In genomic region chr18:63074987-63075404, GRCh38 we compare ENCODE assay signal across 8 cellular contexts.
A peak's percentile ranks its signal among the peaks of the same experiment; 100 is the strongest.
DNase-seq lines count a peak whose midpoint lies in the region; ATAC-seq and TF ChIP-seq lines count a peak whose summit lies in the region.

No MANE protein-coding gene starts in this region.

- peaks cover 5% of the 10 kb centered on the region for H3K36me3 Mint-ChIP-seq in T-helper 17 cell (ENCODE audit: low read depth)

- H3K27me3 ChIP-seq in rectal smooth muscle tissue (ENCODE audit: control insufficient read depth, insufficient read depth, low read length) (no peaks in the 10 kb centered on the region), vagina (no peaks in the 10 kb centered on the region)

- H3K27me3 Mint-ChIP-seq in T-helper 17 cell: peaks cover 16% of the 10 kb centered on the region

- H3K4me3 ChIP-seq in AG04449 (ENCODE audit: low read depth, low read length) (peak overlapping the region; percentile 54), astrocyte of the cerebellum (ENCODE audit: low read depth, low read length) (peak overlapping the region; percentile 34), rectal smooth muscle tissue (ENCODE audit: low read length) (peak overlapping the region; percentile 80), vagina (peak overlapping the region; percentile 37 to 47)

- intact Hi-C loops in vagina (cut with DNase I): no loop called here

- in situ Hi-C loops in astrocyte of the cerebellum (cut with HindIII; ENCODE audit: low sequenced_read_pairs): no loop called here

- peak overlapping the region; percentile 89 for H3K4me3 Mint-ChIP-seq in T-helper 17 cell

- TF ChIP-seq POLR2A in GM19193 (IDR thresholded peaks at IDR 0.05; ENCODE audit: extremely low read depth, insufficient read depth, insufficient read length) (peak; percentile 40), vagina (IDR thresholded peaks at IDR 0.05) (no peak)

- H3K4me1 ChIP-seq in rectal smooth muscle tissue (ENCODE audit: control insufficient read depth, insufficient read depth, low read length): no peaks in the 10 kb centered on the region
- H3K4me1 ChIP-seq in vagina: peaks cover 5% of the 10 kb centered on the region

- POLR2A ChIA-PET in AG04449 (lab: Yijun Ruan, JAX): no interaction called here

- CTCF ChIA-PET in AG04449 (lab: Yijun Ruan, JAX): interaction anchor here (0.6 kb wide), 1 partner anchor 249 kb away, joined by 3 read pairs; no protein-coding TSS in a partner anchor

- H3K9ac ChIP-seq in rectal smooth muscle tissue (ENCODE audit: low read length): peak overlapping the region; percentile 81

- H3K9me3 ChIP-seq in T-helper 17 cell (ENCODE audit: control insufficient read depth, low read length, poor library complexity, severe bottlenecking): no peaks in the 10 kb centered on the region
- H3K9me3 ChIP-seq in vagina: no peaks in the 10 kb centered on the region

- TF ChIP-seq CTCF in AG04449 (IDR thresholded peaks at IDR 0.05; ENCODE audit: insufficient read depth, low read length, missing control alignments) (no peak), astrocyte of the cerebellum (IDR thresholded peaks at IDR 0.05; ENCODE audit: low read depth, low read length, missing control alignments) (no peak), vagina (IDR thresholded peaks at IDR 0.05) (no peak)

- peaks cover 10% of the 10 kb centered on the region for H3K4me1 Mint-ChIP-seq in T-helper 17 cell

- DNase-seq in AG04449 (ENCODE audit: low read depth, low spot score) (no peak), LoVo (ENCODE audit: low spot score) (peak; percentile 68), T-helper 17 cell (peak; percentile 13 to 34 (median 29)), astrocyte of the cerebellum (ENCODE audit: low read depth) (no peak), hepatic stellate cell (ENCODE audit: low spot score) (peak; percentile 72), vagina (ENCODE audit: extremely low spot score in 2 of 2) (no peak)

- ATAC-seq in T-helper 17 cell: peak; percentile 89

- H3K27ac Mint-ChIP-seq in T-helper 17 cell: no peak overlapping the region

- no peaks in the 10 kb centered on the region for H3K36me3 ChIP-seq in rectal smooth muscle tissue (ENCODE audit: control insufficient read depth, insufficient read depth, low read length)
- H3K36me3 ChIP-seq in vagina: no peaks in the 10 kb centered on the region

- H3K27ac ChIP-seq in rectal smooth muscle tissue (ENCODE audit: low read depth, low read length) (peak overlapping the region; percentile 56), vagina (peak overlapping the region; percentile 63)

Comparison
In these comparisons a context has a peak if more than half of its experiments do, and no peak if none do; other contexts are left out.
1. DNase-seq: peak in LoVo (single experiment), T-helper 17 cell (3 of 3) and hepatic stellate cell (single experiment); none in AG04449 (single experiment), astrocyte of the cerebellum (single experiment) and vagina (0 of 2).
2. Peak in every context shown above with its lines, with median percentiles within 50 percentile points of each other: H3K4me3 ChIP-seq.